ENCODE assay signal across 21 cellular contexts in genomic region chr1:174761257-174761760, GRCh38.
DNase-seq lines count a peak whose midpoint lies in the region; ATAC-seq and TF ChIP-seq lines count a peak whose summit lies in the region.
"Had no signal": no experiment of that assay in that cellular context is flagged by ENCODE, and none has a peak within 500 bp of the region (broad histone marks: within the 10 kb centered on the region; RNA-seq: fewer than 3 reads in every experiment).

No MANE protein-coding gene starts in this region.

- no peak overlapping the region for H2BK12ac ChIP-seq in mesenchymal stem cell (ENCODE audit: low read length in 2 of 2)

- H4K8ac ChIP-seq in IMR-90 (ENCODE audit: low read depth in 2 of 2, low read length in 2 of 2) (no peak overlapping the region), mesenchymal stem cell (ENCODE audit: low read length) (no peak overlapping the region)

- intact Hi-C loops in IMR-90 (cut with micrococcal nuclease), result no loop called here

- H3K79me1 ChIP-seq in IMR-90 (ENCODE audit: low read depth in 1 of 2, low read length in 2 of 2) (no peaks in the 10 kb centered on the region), mesenchymal stem cell (replicated peaks; ENCODE audit: low read length, poor library complexity, severe bottlenecking) (no peaks in the 10 kb centered on the region)

- H4K20me1 ChIP-seq in GM23338 (replicated peaks; ENCODE audit: insufficient read depth), result no peaks in the 10 kb centered on the region
- no peaks in the 10 kb centered on the region for H4K20me1 ChIP-seq in IMR-90 (ENCODE audit: insufficient read depth, low read length)
- H4K20me1 ChIP-seq: BLaER1 treated with 17β-estradiol and CSF1 and Interleukin-3, amounts not matched to agents 10 nM and 100 nM had no signal

- no CpG with 5 or more reads among the region's 19 CpGs for WGBS in IMR-90 (ENCODE audit: extremely low coverage in 2 of 2, insufficient read length in 1 of 2), 2 experiments
- 95% methylated on average over 15 of the region's 19 CpGs for WGBS in mesenchymal stem cell

- dilution Hi-C loops in IMR-90 (cut with HindIII; ENCODE audit: low sequenced_read_pairs, unreplicated experiment), result no loop called here

- H2BK5ac ChIP-seq in IMR-90 (ENCODE audit: low read depth, low read length, poor library complexity, severe bottlenecking) (no peak overlapping the region), mesenchymal stem cell (ENCODE audit: low read depth, low read length, poor library complexity, severe bottlenecking) (no peak overlapping the region)

- no peak overlapping the region for H4K91ac ChIP-seq in IMR-90 (ENCODE audit: insufficient read depth, low read depth, low read length)
- H4K91ac ChIP-seq in mesenchymal stem cell (ENCODE audit: low read length), result peak overlapping the region; percentile 50

- no peaks in the 10 kb centered on the region for H3K9me1 ChIP-seq in IMR-90 (ENCODE audit: insufficient read depth, low read length)

- no peak overlapping the region for H4K5ac ChIP-seq in IMR-90 (ENCODE audit: low read depth, low read length)

- H3K4me3 Mint-ChIP-seq in GM23338, result no peak overlapping the region
- H3K4me3 Mint-ChIP-seq in activated T-helper 17 cell treated with anti-CD3 and anti-CD28 coated beads, Interleukin-2, amount 50 U/mL, for 72 hours, result no peak overlapping the region
- H3K4me3 Mint-ChIP-seq: B cell; CD4-positive, alpha-beta T cell; CD8-positive, alpha-beta T cell had no signal

- H3K9ac ChIP-seq in IMR-90 (ENCODE audit: low read depth, low read length) (no peak overlapping the region), mesenchymal stem cell (ENCODE audit: low read length) (no peak overlapping the region)
- H3K9ac ChIP-seq: BLaER1 treated with 17β-estradiol and CSF1 and Interleukin-3, amounts not matched to agents 10 nM and 100 nM had no signal

- POLR2A ChIA-PET in IMR-90 (lab: Charles Lee; ENCODE audit: unreplicated experiment), result no interaction called here

- no peak overlapping the region for H2AK5ac ChIP-seq in IMR-90 (ENCODE audit: low read depth, low read length)
- no peak overlapping the region for H2AK5ac ChIP-seq in mesenchymal stem cell (ENCODE audit: low read length, severe bottlenecking)

- H3K27ac ChIP-seq in GM23338 (ENCODE audit: low read depth), result no peak overlapping the region
- no peak overlapping the region for H3K27ac ChIP-seq in IMR-90 (ENCODE audit: insufficient read depth, low read length)
- H3K27ac ChIP-seq in mesenchymal stem cell (ENCODE audit: low read length, poor library complexity, severe bottlenecking), result no peak overlapping the region
- H3K27ac ChIP-seq: 22Rv1; A549; BLaER1 treated with 17β-estradiol and CSF1 and Interleukin-3, amounts not matched to agents 10 nM and 100 nM; C4-2B had no signal

- ATAC-seq in GM23338, result peak; percentile 63
- no peak for ATAC-seq in IMR-90 (ENCODE audit: low read depth)
- no peak for ATAC-seq in activated T-helper 17 cell treated with anti-CD3 and anti-CD28 coated beads, Interleukin-2, amount 50 U/mL, for 72 hours (replicated peaks)
- no peak for ATAC-seq in GM21390 (IDR thresholded peaks at IDR 0.05; ENCODE audit: unreplicated experiment)
- no peak for ATAC-seq in HG02623 (IDR thresholded peaks at IDR 0.05; ENCODE audit: unreplicated experiment)
- ATAC-seq: A549; CD8-positive, alpha-beta T cell; GM12878 had no signal

- H2AFZ ChIP-seq in GM23338 (no peak overlapping the region), IMR-90 (replicated peaks; ENCODE audit: low read length, poor library complexity) (no peak overlapping the region), mesenchymal stem cell (ENCODE audit: low read depth, low read length) (no peak overlapping the region)

- no peak overlapping the region for H3K27ac Mint-ChIP-seq in GM23338
- peak overlapping the region; percentile 1 for H3K27ac Mint-ChIP-seq in activated T-helper 17 cell treated with anti-CD3 and anti-CD28 coated beads, Interleukin-2, amount 50 U/mL, for 72 hours
- H3K27ac Mint-ChIP-seq: B cell; CD4-positive, alpha-beta T cell; CD8-positive, alpha-beta T cell had no signal

- CTCF ChIA-PET in IMR-90 (lab: Yijun Ruan, JAX), result no interaction called here

- no peaks in the 10 kb centered on the region for H3F3A ChIP-seq in GM23338 (replicated peaks; ENCODE audit: low read depth)

- no peaks in the 10 kb centered on the region for H3K27me3 ChIP-seq in GM23338 (ENCODE audit: insufficient read depth)
- H3K27me3 ChIP-seq in IMR-90 (ENCODE audit: control insufficient read depth, insufficient read depth, low read length), result no peaks in the 10 kb centered on the region
- no peaks in the 10 kb centered on the region for H3K27me3 ChIP-seq in mesenchymal stem cell (ENCODE audit: control insufficient read depth in 1 of 2, insufficient read depth in 1 of 2, low read length in 2 of 2)
- H3K27me3 ChIP-seq: BLaER1 treated with 17β-estradiol and CSF1 and Interleukin-3, amounts not matched to agents 10 nM and 100 nM had no signal

- H3K27me3 Mint-ChIP-seq in GM23338 (ENCODE audit: insufficient read depth, low read depth, poor library complexity), result peaks cover 3% of the 10 kb centered on the region
- no peaks in the 10 kb centered on the region for H3K27me3 Mint-ChIP-seq in activated T-helper 17 cell treated with anti-CD3 and anti-CD28 coated beads, Interleukin-2, amount 50 U/mL, for 72 hours
- H3K27me3 Mint-ChIP-seq: B cell; CD4-positive, alpha-beta T cell had no signal

- H3K36me3 ChIP-seq in GM23338 (ENCODE audit: insufficient read depth), result no peaks in the 10 kb centered on the region
- no peaks in the 10 kb centered on the region for H3K36me3 ChIP-seq in IMR-90 (ENCODE audit: control insufficient read depth, insufficient read depth, low read length)
- H3K36me3 ChIP-seq in mesenchymal stem cell (ENCODE audit: control insufficient read depth in 1 of 2, insufficient read depth in 2 of 2, low read depth in 1 of 2, low read length in 2 of 2), result no peaks in the 10 kb centered on the region

- H3K4ac ChIP-seq in IMR-90 (ENCODE audit: low read depth, low read length) (no peak overlapping the region), mesenchymal stem cell (ENCODE audit: low read depth in 1 of 2, low read length in 2 of 2) (no peak overlapping the region)

- H3K4me1 Mint-ChIP-seq in GM23338, result no peaks in the 10 kb centered on the region; the same call in 2 of the 3 replicates
- H3K4me1 Mint-ChIP-seq in activated T-helper 17 cell treated with anti-CD3 and anti-CD28 coated beads, Interleukin-2, amount 50 U/mL, for 72 hours, result no peaks in the 10 kb centered on the region

- in situ Hi-C loops in IMR-90 (cut with MboI; ENCODE audit: low sequenced_read_pairs), result no loop called here

- TF ChIP-seq CTCF in GM23338 (conservative IDR thresholded peaks at IDR 0.05; ENCODE audit: low read depth in 2 of 2) (0 out of 4 replicates have a peak, but pooled peaks of 1 of the 2 experiments have one; percentile 10), IMR-90 (conservative IDR thresholded peaks at IDR 0.05; ENCODE audit: low read depth, low read length) (no peak)

- H3K9me3 Mint-ChIP-seq in GM23338, result no peaks in the 10 kb centered on the region
- H3K9me3 Mint-ChIP-seq in activated T-helper 17 cell treated with anti-CD3 and anti-CD28 coated beads, Interleukin-2, amount 50 U/mL, for 72 hours, result no peaks in the 10 kb centered on the region
- H3K9me3 Mint-ChIP-seq: CD4-positive, alpha-beta T cell; CD8-positive, alpha-beta T cell had no signal

- H2BK120ac ChIP-seq in IMR-90 (ENCODE audit: low read depth, low read length) (no peak overlapping the region), mesenchymal stem cell (ENCODE audit: low read depth, low read length) (no peak overlapping the region)

- no peak overlapping the region for H3K14ac ChIP-seq in IMR-90 (replicated peaks; ENCODE audit: low read depth, low read length)
- H3K14ac ChIP-seq in mesenchymal stem cell (ENCODE audit: low read length in 2 of 2), result no peak overlapping the region

- H2BK15ac ChIP-seq in IMR-90 (ENCODE audit: low read depth, low read length) (no peak overlapping the region), mesenchymal stem cell (ENCODE audit: low read depth, poor library complexity, severe bottlenecking) (no peak overlapping the region)

- no peaks in the 10 kb centered on the region for H3K9me3 ChIP-seq in IMR-90 (ENCODE audit: control insufficient read depth, insufficient read depth, low read length)
- H3K9me3 ChIP-seq in mesenchymal stem cell (ENCODE audit: control insufficient read depth, low read length), result no peaks in the 10 kb centered on the region
- H3K9me3 ChIP-seq: A549, Caco-2 had no signal

- no peaks in the 10 kb centered on the region for H3K79me2 ChIP-seq in GM23338 (replicated peaks; ENCODE audit: insufficient read depth)

- no peaks in the 10 kb centered on the region; the same call in 2 of the 3 replicates for H3K36me3 Mint-ChIP-seq in GM23338 (ENCODE audit: low read depth)
- H3K36me3 Mint-ChIP-seq in activated T-helper 17 cell treated with anti-CD3 and anti-CD28 coated beads, Interleukin-2, amount 50 U/mL, for 72 hours (ENCODE audit: low read depth), result no peaks in the 10 kb centered on the region

- TF ChIP-seq RAD21 in IMR-90 (IDR thresholded peaks at IDR 0.05; ENCODE audit: low read length), result no peak

- no peak overlapping the region for H3K18ac ChIP-seq in IMR-90 (ENCODE audit: low read depth, low read length)
- H3K18ac ChIP-seq in mesenchymal stem cell (ENCODE audit: low read depth in 1 of 2, low read length in 2 of 2), result no peak overlapping the region

- DNase-seq in GM23338 (ENCODE audit: low spot score) (peak; percentile 18), IMR-90 (no peak), mesenchymal stem cell (no peak), GM19240 (ENCODE audit: insufficient read length, low spot score) (no peak)
- DNase-seq in activated CD4-positive, alpha-beta T cell treated with anti-CD3 and anti-CD28 coated beads, Interleukin-2, amount 50 U/mL, for 1 hour, result no peak
- DNase-seq: AML-193; Caco-2; Calu3; CD4-positive, alpha-beta T cell; CD8-positive, alpha-beta T cell; DMS79 treated with DMSO at 0.1 percent for 48 hours; GF-D8 had no signal

- no peak overlapping the region for H3K4me3 ChIP-seq in GM23338
- no peak overlapping the region for H3K4me3 ChIP-seq in IMR-90 (ENCODE audit: insufficient read depth, low read depth, low read length)
- H3K4me3 ChIP-seq in mesenchymal stem cell (ENCODE audit: insufficient read depth in 1 of 2, low read depth in 1 of 2, low read length in 2 of 2), result no peak overlapping the region
- H3K4me3 ChIP-seq: A549; BLaER1 treated with 17β-estradiol and CSF1 and Interleukin-3, amounts not matched to agents 10 nM and 100 nM; GM12878 had no signal

- BruUV-seq in IMR-90 (replicated peaks; lab: Mats Ljungman, UMichigan), result no TSS peak

- no peak for TF ChIP-seq POLR2A in IMR-90 (IDR thresholded peaks at IDR 0.05; ENCODE audit: low read depth, low read length)

- H3K56ac ChIP-seq in IMR-90 (ENCODE audit: extremely low read depth, insufficient read depth, low read length), result no peak overlapping the region

- H3K4me2 ChIP-seq in GM23338 (no peak overlapping the region), IMR-90 (ENCODE audit: low read depth, low read length) (no peak overlapping the region), mesenchymal stem cell (ENCODE audit: low read length, poor library complexity, severe bottlenecking) (no peak overlapping the region)
- H3K4me2 ChIP-seq: A549; BLaER1 treated with 17β-estradiol and CSF1 and Interleukin-3, amounts not matched to agents 10 nM and 100 nM had no signal

- no peaks in the 10 kb centered on the region for H3K9me2 ChIP-seq in GM23338 (ENCODE audit: insufficient read depth)

- peak overlapping the region; percentile 16 for H2AK9ac ChIP-seq in IMR-90 (replicated peaks; ENCODE audit: low read depth, low read length, poor library complexity)

- H3K4me1 ChIP-seq in GM23338 (ENCODE audit: insufficient read depth) (no peaks in the 10 kb centered on the region), IMR-90 (ENCODE audit: control insufficient read depth, insufficient read depth, low read length) (no peaks in the 10 kb centered on the region), mesenchymal stem cell (ENCODE audit: control insufficient read depth, insufficient read depth, low read depth, low read length) (no peaks in the 10 kb centered on the region)
- H3K4me1 ChIP-seq: A549; BLaER1 treated with 17β-estradiol and CSF1 and Interleukin-3, amounts not matched to agents 10 nM and 100 nM had no signal

- H3K23ac ChIP-seq in IMR-90 (ENCODE audit: low read depth, low read length) (no peak overlapping the region), mesenchymal stem cell (ENCODE audit: low read length in 2 of 2) (no peak overlapping the region)

- no peak overlapping the region for H2BK20ac ChIP-seq in IMR-90 (ENCODE audit: low read depth, low read length)
